14 cellular contexts compared by ENCODE assay signal in genomic region chr20:37983286-37983685, GRCh38. TPM values are rescaled to one million over a fixed set of nuclear protein-coding genes. Genes with fewer than 3 reads are reported as not detected.
DNase-seq lines count a peak whose midpoint lies in the region; ATAC-seq and TF ChIP-seq lines count a peak whose summit lies in the region.
"Had no signal": no experiment of that assay in that cellular context is flagged by ENCODE, and none has a peak within 500 bp of the region (broad histone marks: within the 10 kb centered on the region; RNA-seq: fewer than 3 reads in every experiment).

No MANE protein-coding gene starts in this region.

- no peak overlapping the region for H3K4me3 ChIP-seq in cardiac muscle cell
- no peak overlapping the region for H3K4me3 ChIP-seq in right cardiac atrium (ENCODE audit: low read length)
- no peak overlapping the region for H3K4me3 ChIP-seq in vagina
- H3K4me3 ChIP-seq in psoas muscle: no peak overlapping the region
- H3K4me3 ChIP-seq: A549, GM23338 had no signal

- no peaks in the 10 kb centered on the region for H3K9me3 ChIP-seq in cardiac muscle cell (ENCODE audit: low read depth)
- no peaks in the 10 kb centered on the region for H3K9me3 ChIP-seq in right cardiac atrium (ENCODE audit: control insufficient read depth, low read length)
- no peaks in the 10 kb centered on the region for H3K9me3 ChIP-seq in vagina
- no peaks in the 10 kb centered on the region for H3K9me3 ChIP-seq in psoas muscle
- H3K9me3 ChIP-seq: A549 had no signal

- H3K4me1 ChIP-seq in cardiac muscle cell (ENCODE audit: low read depth) (peaks cover 56% of the 10 kb centered on the region), right cardiac atrium (ENCODE audit: control insufficient read depth, insufficient read depth, low read length) (peaks cover 13% of the 10 kb centered on the region), vagina (peaks cover 18% of the 10 kb centered on the region), psoas muscle (peaks cover 37% of the 10 kb centered on the region)

- no peaks in the 10 kb centered on the region for H3K9me3 Mint-ChIP-seq in brain
- H3K9me3 Mint-ChIP-seq in nephron: no peaks in the 10 kb centered on the region
- H3K9me3 Mint-ChIP-seq: CD4-positive, alpha-beta memory T cell; GM23338 had no signal

- H3K36me3 ChIP-seq in cardiac muscle cell (no peaks in the 10 kb centered on the region), vagina (peaks cover 0 to 23% of the 10 kb centered on the region in 2 donors), psoas muscle (ENCODE audit: insufficient read depth in 1 of 2, low read depth in 1 of 2) (peaks cover 3 to 35% of the 10 kb centered on the region in 2 donors)

- intact Hi-C loops in right cardiac atrium (cut with DNase I): no loop called here
- intact Hi-C loops in vagina (cut with DNase I): no loop called here
- intact Hi-C loops in psoas muscle (cut with DNase I): no loop called here

- WGBS in right cardiac atrium: 89% methylated on average over 13 of the region's 13 CpGs
- WGBS in psoas muscle, 3 donors: 93 to 94% (median 93%) methylated on average over 13 of the region's 13 CpGs

- H3K4me3 Mint-ChIP-seq in brain (no peak overlapping the region), nephron (no peak overlapping the region)
- H3K4me3 Mint-ChIP-seq: CD4-positive, alpha-beta memory T cell; GM23338 had no signal

- H3K27me3 ChIP-seq in cardiac muscle cell (no peaks in the 10 kb centered on the region), right cardiac atrium (ENCODE audit: control insufficient read depth, insufficient read depth) (no peaks in the 10 kb centered on the region), vagina (no peaks in the 10 kb centered on the region), psoas muscle (ENCODE audit: insufficient read depth in 3 of 3, low read length in 2 of 3) (no peaks in the 10 kb centered on the region)
- H3K27me3 ChIP-seq: BE2C had no signal

- TF ChIP-seq POLR2A in vagina (IDR thresholded peaks at IDR 0.05): no peak

- H3K27ac Mint-ChIP-seq in brain (peak overlapping the region; percentile 51 to 98 (median 73)), nephron (peak overlapping the region; percentile 37 to 49 (median 46))
- H3K27ac Mint-ChIP-seq: CD4-positive, alpha-beta memory T cell; GM23338 had no signal

- H3K4me1 Mint-ChIP-seq in brain (peaks cover 76% of the 10 kb centered on the region), nephron (peaks cover 58% of the 10 kb centered on the region)
- H3K4me1 Mint-ChIP-seq: CD4-positive, alpha-beta memory T cell had no signal

- TF ChIP-seq CTCF in cardiac muscle cell (IDR thresholded peaks at IDR 0.05; ENCODE audit: low read depth, low read length) (no peak), brain (conservative IDR thresholded peaks at IDR 0.05) (no peak), nephron (IDR thresholded peaks at IDR 0.05; ENCODE audit: unreplicated experiment in 3 of 3) (no peak), vagina (IDR thresholded peaks at IDR 0.05) (no peak), psoas muscle (IDR thresholded peaks at IDR 0.05) (no peak)

- H3K27ac ChIP-seq in cardiac muscle cell (peak overlapping the region; percentile 92), right cardiac atrium (ENCODE audit: low read length) (no peak overlapping the region), vagina (no peak overlapping the region), psoas muscle (no peak overlapping the region)
- H3K27ac ChIP-seq: A549, C4-2B, HL-60 had no signal

- H3K36me3 Mint-ChIP-seq in brain (peaks cover 16% of the 10 kb centered on the region), nephron (ENCODE audit: low read depth) (peaks cover 27% of the 10 kb centered on the region)

- no peak for DNase-seq in cardiac muscle cell (ENCODE audit: low read depth in 1 of 2, low spot score in 1 of 2)
- DNase-seq in right cardiac atrium: no peak
- peak; percentile 58 to 70 for DNase-seq in vagina (ENCODE audit: extremely low spot score in 2 of 2)
- no peak for DNase-seq in psoas muscle
- DNase-seq in activated CD4-positive, alpha-beta T cell treated with anti-CD3 and anti-CD28 coated beads for 4 hours: no peak
- DNase-seq: CD4-positive, alpha-beta memory T cell; H7 had no signal

- H3K27me3 Mint-ChIP-seq in brain: peaks cover 5% of the 10 kb centered on the region
- H3K27me3 Mint-ChIP-seq in nephron (ENCODE audit: low read depth): no peaks in the 10 kb centered on the region
- H3K27me3 Mint-ChIP-seq: CD4-positive, alpha-beta memory T cell had no signal

- no peak for ATAC-seq in right cardiac atrium
- no peak for ATAC-seq in psoas muscle
- ATAC-seq: GM23338 had no signal

RNA-seq across cellular contexts. Expression of gene TTI1, which starts 50.0 kb away (rescaled TPM):
- total RNA-seq in cardiac muscle cell (19.0 and 23.0 TPM in 2 replicates), right cardiac atrium (10 to 100 TPM; 13.1 to 15.4 (median 14.0) TPM), vagina (13.5 TPM), psoas muscle (10 to 100 TPM; 11.9 to 24.0 (median 14.8) TPM)
- polyA plus RNA-seq in cardiac muscle cell (23.1 and 32.8 TPM in 2 replicates), right cardiac atrium (11.4 TPM), brain (ENCODE audit: insufficient read depth, low read depth, low replicate concordance) (30.7 TPM), psoas muscle (10 to 100 TPM; 11.4 to 29.7 (median 19.5) TPM)

RNA-seq across cellular contexts. Expression of gene RPRD1B, which starts 50.3 kb away (rescaled TPM):
- total RNA-seq in cardiac muscle cell (26.2 and 43.5 TPM in 2 replicates), right cardiac atrium (10 to 100 TPM; 66.9 to 88.5 (median 69.1) TPM), vagina (23.8 TPM), psoas muscle (10 to 100 TPM; 32.7 to 55.7 (median 44.4) TPM)
- polyA plus RNA-seq in cardiac muscle cell (31.0 and 44.5 TPM in 2 replicates), right cardiac atrium (18.5 TPM), brain (ENCODE audit: insufficient read depth, low read depth, low replicate concordance) (24.2 TPM), psoas muscle (10 to 100 TPM; 14.0 to 29.9 (median 29.4) TPM)

Comparison
In these comparisons a context has a peak if more than half of its experiments do, and no peak if none do; other contexts are left out.
1. DNase-seq: peak in vagina (2 of 2); none in cardiac muscle cell (0 of 2), right cardiac atrium (0 of 3), psoas muscle (0 of 2) and activated CD4-positive, alpha-beta T cell treated with anti-CD3 and anti-CD28 coated beads for 4 hours (0 of 2).